14 cellular contexts compared by ENCODE assay signal in the genomic region with DNA sequence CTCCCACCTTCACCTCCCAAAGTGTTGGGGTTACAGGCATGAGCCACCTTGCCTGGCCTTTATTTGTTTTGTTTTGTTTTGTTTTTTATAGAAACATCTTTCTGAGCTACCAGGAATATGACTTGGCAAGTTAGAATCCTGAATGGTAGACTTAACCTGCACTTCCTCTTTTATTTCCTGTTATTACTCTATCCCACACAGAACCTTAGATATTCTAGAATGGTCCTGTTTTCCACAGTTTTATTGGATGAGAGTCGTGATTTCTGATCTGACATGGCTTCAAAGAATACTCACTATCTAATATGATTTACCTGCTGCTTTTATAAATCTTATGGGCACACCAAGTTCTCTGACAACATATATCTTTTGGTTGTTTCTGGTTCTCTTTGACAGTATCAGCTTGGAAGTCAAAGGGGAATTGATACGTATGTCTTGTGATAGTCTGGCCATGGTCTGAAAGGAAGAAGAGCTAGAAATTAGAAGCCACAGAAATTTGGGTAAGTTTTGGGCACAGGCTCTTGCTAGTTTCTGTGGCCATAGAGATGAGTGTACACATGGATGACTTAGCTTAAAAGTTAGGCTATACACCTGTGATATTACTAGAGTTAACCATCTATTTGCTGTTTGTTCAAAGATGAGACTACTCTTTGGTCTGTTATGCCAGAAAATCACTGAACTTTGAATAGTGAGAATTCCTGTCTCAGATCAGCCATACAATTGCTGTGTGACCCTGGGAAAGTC. TPM values are rescaled to one million over a fixed set of nuclear protein-coding genes. Genes with fewer than 3 reads are reported as not detected.
DNase-seq lines count a peak whose midpoint lies in the region; ATAC-seq and TF ChIP-seq lines count a peak whose summit lies in the region.
"Had no signal": no experiment of that assay in that cellular context is flagged by ENCODE, and none has a peak within 500 bp of the region (broad histone marks: within the 10 kb centered on the region; RNA-seq: fewer than 3 reads in every experiment).

No MANE protein-coding gene starts in this region.

- POLR2A ChIA-PET in activated CD8-positive, alpha-beta T cell treated with anti-CD3 and anti-CD28 coated beads for 36 hours (lab: Charles Lee), result no interaction called here

- H3K4me3 Mint-ChIP-seq in activated CD8-positive, alpha-beta T cell treated with anti-CD3 and anti-CD28 coated beads for 36 hours, result no peak overlapping the region
- H3K4me3 Mint-ChIP-seq: natural killer cell had no signal

- TF ChIP-seq CTCF in activated CD8-positive, alpha-beta T cell treated with anti-CD3 and anti-CD28 coated beads for 36 hours (IDR thresholded peaks at IDR 0.05), result no peak
- TF ChIP-seq CTCF in foreskin keratinocyte (conservative IDR thresholded peaks at IDR 0.05) (no peak), dorsolateral prefrontal cortex (IDR thresholded peaks at IDR 0.05 in 54 of 56, conservative IDR thresholded peaks at IDR 0.05 in 2 of 56; ENCODE audit: low read depth in 1 of 56, partially characterized antibody in 56 of 56) (no peak)

- peaks cover 12% of the 10 kb centered on the region for H3K27me3 ChIP-seq in foreskin keratinocyte
- no peaks in the 10 kb centered on the region for H3K27me3 ChIP-seq in dorsolateral prefrontal cortex

- no peaks in the 10 kb centered on the region for H3K4me1 ChIP-seq in foreskin keratinocyte

- H3K36me3 Mint-ChIP-seq in activated CD8-positive, alpha-beta T cell treated with anti-CD3 and anti-CD28 coated beads for 36 hours (ENCODE audit: low read depth), result no peaks in the 10 kb centered on the region
- H3K36me3 Mint-ChIP-seq: natural killer cell had no signal

- DNase-seq in OCI-M1 (lab: John Stamatoyannopoulos, UW) (peak; percentile 40), foreskin keratinocyte (no peak), dorsolateral prefrontal cortex (no peak)
- DNase-seq in activated CD8-positive, alpha-beta T cell treated with anti-CD3 and anti-CD28 coated beads for 36 hours, result no peak
- DNase-seq: activated naive CD4-positive, alpha-beta T cell treated with Interleukin-2 at 50 U/mL for 16 hours; cerebellar nuclear complex; islet precursor cell; natural killer cell; NCI-H187 treated with DMSO at 0.1 percent for 48 hours; stimulated activated CD8-positive, alpha-beta memory T cell treated with anti-CD3 and anti-CD28 coated beads, Interleukin-4, amount 100 ng/mL, for 48 hours had no signal

- H3K27ac Mint-ChIP-seq in activated CD8-positive, alpha-beta T cell treated with anti-CD3 and anti-CD28 coated beads for 36 hours, result no peak overlapping the region
- H3K27ac Mint-ChIP-seq: natural killer cell had no signal

- H3K27ac ChIP-seq in foreskin keratinocyte, result no peak overlapping the region
- peak overlapping the region in 1 of 59 donors; percentile 53 for H3K27ac ChIP-seq in dorsolateral prefrontal cortex

- peaks cover 13% of the 10 kb centered on the region for H3K27me3 Mint-ChIP-seq in activated CD8-positive, alpha-beta T cell treated with anti-CD3 and anti-CD28 coated beads for 36 hours

- CTCF ChIA-PET in activated CD8-positive, alpha-beta T cell treated with anti-CD3 and anti-CD28 coated beads for 36 hours (lab: Charles Lee), result interaction anchor here (1.0 to 1.3 kb wide), 2 partner anchors 12 to 21 kb away, joined by 3 to 4 read pairs; no protein-coding TSS in a partner anchor

- intact Hi-C loops in activated CD8-positive, alpha-beta T cell treated with anti-CD3 and anti-CD28 coated beads for 36 hours (cut with micrococcal nuclease), result no loop called here
- intact Hi-C loops in dorsolateral prefrontal cortex (cut with DNase I), result loop anchor here in 1 of 2 donors (10.0 kb wide), 1 partner anchor 191 kb away; no protein-coding TSS in a partner anchor

- H3K4me3 ChIP-seq in dorsolateral prefrontal cortex, result no peak overlapping the region

- peak; percentile 34 for ATAC-seq in GM18519 (IDR thresholded peaks at IDR 0.05; ENCODE audit: low FRiP score, unreplicated experiment)
- peak; percentile 17 for ATAC-seq in GM21515 (IDR thresholded peaks at IDR 0.05; ENCODE audit: unreplicated experiment)
- ATAC-seq in HG03108 (IDR thresholded peaks at IDR 0.05; ENCODE audit: unreplicated experiment), result peak; percentile 20
- no peak for ATAC-seq in GM19467 (IDR thresholded peaks at IDR 0.05; ENCODE audit: unreplicated experiment)
- no peak for ATAC-seq in activated CD8-positive, alpha-beta T cell treated with anti-CD3 and anti-CD28 coated beads for 36 hours
- no peak for ATAC-seq in foreskin keratinocyte
- ATAC-seq: natural killer cell had no signal

- H3K4me1 Mint-ChIP-seq in activated CD8-positive, alpha-beta T cell treated with anti-CD3 and anti-CD28 coated beads for 36 hours (ENCODE audit: low read depth), result peaks cover 12% of the 10 kb centered on the region

- H3K9me3 Mint-ChIP-seq in activated CD8-positive, alpha-beta T cell treated with anti-CD3 and anti-CD28 coated beads for 36 hours, result peaks cover 2% of the 10 kb centered on the region
- H3K9me3 Mint-ChIP-seq: natural killer cell had no signal

RNA-seq across cellular contexts. Expression of gene PANK3, which starts 4.7 kb away (rescaled TPM):
- 10 to 100 TPM; 58.7 to 60.6 TPM for total RNA-seq in activated CD8-positive, alpha-beta T cell treated with anti-CD3 and anti-CD28 coated beads for 36 hours
- total RNA-seq in foreskin keratinocyte (42.2 and 44.5 TPM in 2 replicates), dorsolateral prefrontal cortex (10 to 100 TPM; 40.0 to 84.4 (median 58.4) TPM)
- 11.1 and 15.8 TPM in 2 replicates for polyA plus RNA-seq in foreskin keratinocyte

RNA-seq across cellular contexts. Expression of gene FBLL1, which starts 54.8 kb away (rescaled TPM):
- total RNA-seq in activated CD8-positive, alpha-beta T cell treated with anti-CD3 and anti-CD28 coated beads for 36 hours, result under 1 TPM in 1 of 2 experiments, not detected in 1; 0.20 TPM
- not detected in 2 replicates for total RNA-seq in foreskin keratinocyte
- polyA plus RNA-seq in foreskin keratinocyte, result 0.07 TPM in 1 of 2 replicates, not detected in the other
- total RNA-seq in dorsolateral prefrontal cortex, result 10 to 100 TPM; 10.0 to 51.4 (median 28.9) TPM
- total RNA-seq: natural killer cell had no signal

Comparison
In these comparisons a context has a peak if more than half of its experiments do, and no peak if none do; other contexts are left out.
1. ATAC-seq: peak in GM18519 (single experiment), GM21515 (single experiment) and HG03108 (single experiment); none in GM19467 (single experiment), activated CD8-positive, alpha-beta T cell treated with anti-CD3 and anti-CD28 coated beads for 36 hours (single experiment) and foreskin keratinocyte (single experiment).
2. RNA of gene FBLL1, which starts 54.8 kb away (total RNA-seq): 10.0 to 51.4 TPM in dorsolateral prefrontal cortex; 0.20 TPM in activated CD8-positive, alpha-beta T cell treated with anti-CD3 and anti-CD28 coated beads for 36 hours and not detected in foreskin keratinocyte; every median in the first group is over 4 times any median in the second.